In genomic region chr2:24214880-24215279, GRCh38 we compare ENCODE assay signal across 14 cellular contexts. TPM values are rescaled to one million over a fixed set of nuclear protein-coding genes. Genes with fewer than 3 reads are reported as not detected.
DNase-seq lines count a peak whose midpoint lies in the region; ATAC-seq and TF ChIP-seq lines count a peak whose summit lies in the region.
"Had no signal": no experiment of that assay in that cellular context is flagged by ENCODE, and none has a peak within 500 bp of the region (broad histone marks: within the 10 kb centered on the region; RNA-seq: fewer than 3 reads in every experiment).

No MANE protein-coding gene starts in this region.

- peak overlapping the region; percentile 33; the same call in 1 of the 2 replicates for H3K27ac ChIP-seq in SU-DHL-6 (ENCODE audit: low read depth, low read length)
- H3K27ac ChIP-seq in thyroid gland = no peak overlapping the region
- H3K27ac ChIP-seq: parathyroid adenoma had no signal

- H3K79me2 ChIP-seq in SU-DHL-6 (ENCODE audit: insufficient read depth, low read length) = no peaks in the 10 kb centered on the region
- H3K79me2 ChIP-seq: parathyroid adenoma had no signal

- peaks cover 7% of the 10 kb centered on the region; the same call in 1 of the 2 replicates for H3F3A ChIP-seq in SU-DHL-6 (ENCODE audit: insufficient read depth)

- no peaks in the 10 kb centered on the region for H3K4me1 ChIP-seq in thyroid gland
- H3K4me1 ChIP-seq: parathyroid adenoma had no signal

- intact Hi-C loops in thyroid gland (cut with DNase I) = no loop called here

- TF ChIP-seq CTCF in SU-DHL-6 (IDR thresholded peaks at IDR 0.05; ENCODE audit: insufficient read depth, low read length, poor library complexity, severe bottlenecking) = no peak
- no peak for TF ChIP-seq CTCF in thyroid gland (IDR thresholded peaks at IDR 0.05)

- H3K4me3 ChIP-seq in SU-DHL-6 (ENCODE audit: insufficient read depth, low read length, poor library complexity, severe bottlenecking) (no peak overlapping the region), thyroid gland (replicated peaks in 1 of 3) (no peak overlapping the region), H7 (ENCODE audit: insufficient read depth, low read depth, low read length) (no peak overlapping the region)

- TF ChIP-seq POLR2A in GM18505 (IDR thresholded peaks at IDR 0.05; ENCODE audit: borderline replicate concordance, extremely low read depth, insufficient read depth, insufficient read length) (no peak), thyroid gland (IDR thresholded peaks at IDR 0.05) (no peak)

- H3K9ac ChIP-seq in SU-DHL-6 (ENCODE audit: low read length) = no peak overlapping the region
- H3K9ac ChIP-seq: parathyroid adenoma had no signal

- H4K20me1 ChIP-seq in SU-DHL-6 (ENCODE audit: low read depth, low read length) = no peaks in the 10 kb centered on the region

- H2AFZ ChIP-seq in SU-DHL-6 (ENCODE audit: low read depth, low read length, severe bottlenecking) = no peak overlapping the region
- H2AFZ ChIP-seq: parathyroid adenoma had no signal

- no peaks in the 10 kb centered on the region for H3K9me2 ChIP-seq in SU-DHL-6 (replicated peaks; ENCODE audit: insufficient read depth, low read length)

- H3K9me3 ChIP-seq in SU-DHL-6 (ENCODE audit: insufficient read depth, low read length) (no peaks in the 10 kb centered on the region), thyroid gland (no peaks in the 10 kb centered on the region)

- H3K27me3 ChIP-seq in SU-DHL-6 (ENCODE audit: low read length) (no peaks in the 10 kb centered on the region), thyroid gland (no peaks in the 10 kb centered on the region), H7 (ENCODE audit: control insufficient read depth, insufficient read depth, low read length) (no peaks in the 10 kb centered on the region)

- peak overlapping the region; percentile 33 for H3K4me2 ChIP-seq in SU-DHL-6 (ENCODE audit: low read depth, low read length, poor library complexity, severe bottlenecking)

- 93 to 96% methylated on average over 3 of the region's 3 CpGs for WGBS in thyroid gland, 2 donors

- H3K36me3 ChIP-seq in SU-DHL-6 (ENCODE audit: low read length) = 0 out of 2 replicates have a peak, but pooled peaks cover 2% of the 10 kb centered on the region
- peaks cover 31 to 72% of the 10 kb centered on the region in 2 donors for H3K36me3 ChIP-seq in thyroid gland
- no peaks in the 10 kb centered on the region for H3K36me3 ChIP-seq in H7 (replicated peaks; ENCODE audit: control insufficient read depth, insufficient read depth, low read length)

- DNase-seq in NCI-H446 treated with DMSO at 0.1 percent for 48 hours (lab: John Stamatoyannopoulos, UW) = no peak
- DNase-seq in thyroid gland = no peak
- DNase-seq in H7 = no peak
- DNase-seq: DMS79, erythroblast, NCI-H187 treated with DMSO at 0.1 percent for 48 hours had no signal

- ATAC-seq in GM18505 (IDR thresholded peaks at IDR 0.05; ENCODE audit: unreplicated experiment) = peak; percentile 95
- peak; percentile 95 for ATAC-seq in GM19455 (IDR thresholded peaks at IDR 0.05; ENCODE audit: unreplicated experiment)
- ATAC-seq in HG02970 (IDR thresholded peaks at IDR 0.05; ENCODE audit: low FRiP score, unreplicated experiment) = peak; percentile 50
- ATAC-seq in SK-N-SH treated with all-trans-retinoic acid at 6 μM for 48 hours = no peak
- ATAC-seq: Right ventricle myocardium inferior had no signal

TF ChIP-seq in SK-N-SH treated with all-trans-retinoic acid at 6 μM for 48 hours, 23 proteins besides CTCF, POLR2A, EP300 and RAD21:
- no peak for TF ChIP-seq TSHZ2 (CRISPR knock-in tag; IDR thresholded peaks at IDR 0.05)
- TF ChIP-seq BACH2 (CRISPR knock-in tag; IDR thresholded peaks at IDR 0.05; ENCODE audit: borderline replicate concordance) = no peak
- TF ChIP-seq ESRRG (CRISPR knock-in tag; IDR thresholded peaks at IDR 0.05) = no peak
- no peak for TF ChIP-seq SNAI2 (CRISPR knock-in tag; IDR thresholded peaks at IDR 0.05)
- TF ChIP-seq OSR1 (CRISPR knock-in tag; IDR thresholded peaks at IDR 0.05) = no peak
- TF ChIP-seq PPARA (CRISPR knock-in tag; IDR thresholded peaks at IDR 0.05; ENCODE audit: borderline replicate concordance) = no peak

RNA-seq across cellular contexts. Expression of gene FAM228A, which starts 40.0 kb away (rescaled TPM):
- total RNA-seq in thyroid gland = 1 to 10 TPM; 1.3 to 2.0 (median 1.8) TPM
- total RNA-seq in H7 (2014; rRNA removed; shearing (Covaris generic)) = 0.14 and 0.18 TPM in 2 replicates
- total RNA-seq: astrocyte had no signal
